Comparison of ENCODE assay signal across 9 cellular contexts in the genomic region with DNA sequence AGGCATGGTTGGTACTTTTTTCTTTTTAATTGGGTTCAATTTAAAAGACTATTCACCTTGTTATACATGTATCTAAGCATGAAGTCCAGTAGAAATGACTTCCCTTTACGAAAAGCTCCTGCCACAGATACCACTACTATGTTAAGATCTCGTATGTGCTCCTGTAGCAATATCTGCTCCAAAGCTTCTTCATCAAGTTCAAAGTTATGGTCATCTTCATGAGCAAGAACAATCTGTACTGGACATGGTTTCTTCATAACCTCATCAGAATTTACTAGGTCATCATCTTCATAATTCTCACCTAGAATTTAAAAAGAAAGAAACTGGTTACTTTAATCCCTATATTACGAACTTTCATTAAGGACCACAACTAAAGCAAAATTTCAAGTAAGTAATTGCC.
"Had no signal": no experiment of that assay in that cellular context is flagged by ENCODE, and none has a peak within 500 bp of the region (broad histone marks: within the 10 kb centered on the region; RNA-seq: fewer than 3 reads in every experiment).

No MANE protein-coding gene starts in this region.

- DNase-seq: GM23248, GOT3, H7, H9, HCEC 1CT, HFFc6 had no signal

- H3K9me3 Mint-ChIP-seq: H9 had no signal

- H3K9ac ChIP-seq: GM23248 had no signal

- H3K4me3 ChIP-seq: GM23248, GM23338, HAP-1 had no signal

- H3K27ac Mint-ChIP-seq: GM23338, H9, HFFc6 had no signal

- H3K4me3 Mint-ChIP-seq: GM23338, H9, HFFc6 had no signal

- ATAC-seq: GM23338, HCT116 had no signal

- H3K4me1 Mint-ChIP-seq: GM23338, H9 had no signal

- H3K4me1 ChIP-seq: HAP-1 had no signal

- H3K9me3 ChIP-seq: HAP-1 had no signal

- H3K27ac ChIP-seq: GM23248 had no signal
